12 cellular contexts compared by ENCODE assay signal in genomic region chr17:29039764-29040598, GRCh38. TPM values are rescaled to one million over a fixed set of nuclear protein-coding genes. Genes with fewer than 3 reads are reported as not detected.
A peak's percentile ranks its signal among the peaks of the same experiment; 100 is the strongest.
DNase-seq lines count a peak whose midpoint lies in the region; ATAC-seq, FAIRE-seq and TF ChIP-seq lines count a peak whose summit lies in the region.
"Had no signal": no experiment of that assay in that cellular context is flagged by ENCODE, and none has a peak within 500 bp of the region (broad histone marks: within the 10 kb centered on the region; RNA-seq: fewer than 3 reads in every experiment).

No MANE protein-coding gene starts in this region.

- FAIRE-seq in endometrium (lab: Jason Lieb, UNC): peak; percentile 41

- H3K4me1 Mint-ChIP-seq in stimulated activated naive CD8-positive, alpha-beta T cell treated with anti-CD3 and anti-CD28 coated beads, Interleukin-15, amount 100 ng/mL, for 72 hours: peaks cover 15% of the 10 kb centered on the region

- no peak overlapping the region for H3K4me3 Mint-ChIP-seq in stimulated activated naive CD8-positive, alpha-beta T cell treated with anti-CD3 and anti-CD28 coated beads, Interleukin-15, amount 100 ng/mL, for 72 hours

- peaks cover 4 to 5% of the 10 kb centered on the region in 2 donors for H3K9me3 Mint-ChIP-seq in stimulated activated naive CD8-positive, alpha-beta T cell treated with anti-CD3 and anti-CD28 coated beads, Interleukin-15, amount 100 ng/mL, for 72 hours

- no peak for TF ChIP-seq CTCF in omental fat pad (IDR thresholded peaks at IDR 0.05)

- H3K27me3 Mint-ChIP-seq in stimulated activated naive CD8-positive, alpha-beta T cell treated with anti-CD3 and anti-CD28 coated beads, Interleukin-15, amount 100 ng/mL, for 72 hours: peaks cover 7% of the 10 kb centered on the region

- peak; percentile 75 for ATAC-seq in omental fat pad (ENCODE audit: low FRiP score)
- ATAC-seq in stimulated activated naive CD8-positive, alpha-beta T cell treated with anti-CD3 and anti-CD28 coated beads, Interleukin-15, amount 100 ng/mL, for 72 hours: no peak
- ATAC-seq in GM21423 (IDR thresholded peaks at IDR 0.05; ENCODE audit: unreplicated experiment): no peak
- no peak for ATAC-seq in HG03097 (IDR thresholded peaks at IDR 0.05; ENCODE audit: low FRiP score, unreplicated experiment)

- DNase-seq in EH (ENCODE audit: low read depth): peak; percentile 67
- DNase-seq in NCI-H226: peak; percentile 92
- no peak for DNase-seq in omental fat pad (ENCODE audit: low spot score)
- DNase-seq in DMS53 treated with DMSO at 0.1 percent for 48 hours (lab: John Stamatoyannopoulos, UW; ENCODE audit: unreplicated experiment): no peak
- no peak for DNase-seq in stimulated activated naive CD8-positive, alpha-beta T cell treated with anti-CD3 and anti-CD28 coated beads, Interleukin-15, amount 100 ng/mL, for 72 hours
- DNase-seq: central memory CD4-positive, alpha-beta T cell; DND-41; SHP77 had no signal

- no peak overlapping the region for H3K27ac Mint-ChIP-seq in stimulated activated naive CD8-positive, alpha-beta T cell treated with anti-CD3 and anti-CD28 coated beads, Interleukin-15, amount 100 ng/mL, for 72 hours

RNA-seq across cellular contexts. Expression of gene PIPOX, which starts 3.0 kb away (rescaled TPM):
- 1 to 10 TPM in 2 of 4 donors, under 1 TPM in 2; 0.82 to 4.9 (median 1.6) TPM for total RNA-seq in omental fat pad

RNA-seq across cellular contexts. Expression of gene SEZ6, which starts 34.1 kb away (rescaled TPM):
- total RNA-seq in omental fat pad: not detected
- total RNA-seq: pulmonary artery endothelial cell had no signal

Comparison
In these comparisons a context has a peak if more than half of its experiments do, and no peak if none do; other contexts are left out.
1. DNase-seq: peak in EH (single experiment) and NCI-H226 (single experiment); none in omental fat pad (single experiment), DMS53 treated with DMSO at 0.1 percent for 48 hours (single experiment) and stimulated activated naive CD8-positive, alpha-beta T cell treated with anti-CD3 and anti-CD28 coated beads, Interleukin-15, amount 100 ng/mL, for 72 hours (0 of 2).